Comparison of ENCODE assay signal across 20 cellular contexts in the genomic region with DNA sequence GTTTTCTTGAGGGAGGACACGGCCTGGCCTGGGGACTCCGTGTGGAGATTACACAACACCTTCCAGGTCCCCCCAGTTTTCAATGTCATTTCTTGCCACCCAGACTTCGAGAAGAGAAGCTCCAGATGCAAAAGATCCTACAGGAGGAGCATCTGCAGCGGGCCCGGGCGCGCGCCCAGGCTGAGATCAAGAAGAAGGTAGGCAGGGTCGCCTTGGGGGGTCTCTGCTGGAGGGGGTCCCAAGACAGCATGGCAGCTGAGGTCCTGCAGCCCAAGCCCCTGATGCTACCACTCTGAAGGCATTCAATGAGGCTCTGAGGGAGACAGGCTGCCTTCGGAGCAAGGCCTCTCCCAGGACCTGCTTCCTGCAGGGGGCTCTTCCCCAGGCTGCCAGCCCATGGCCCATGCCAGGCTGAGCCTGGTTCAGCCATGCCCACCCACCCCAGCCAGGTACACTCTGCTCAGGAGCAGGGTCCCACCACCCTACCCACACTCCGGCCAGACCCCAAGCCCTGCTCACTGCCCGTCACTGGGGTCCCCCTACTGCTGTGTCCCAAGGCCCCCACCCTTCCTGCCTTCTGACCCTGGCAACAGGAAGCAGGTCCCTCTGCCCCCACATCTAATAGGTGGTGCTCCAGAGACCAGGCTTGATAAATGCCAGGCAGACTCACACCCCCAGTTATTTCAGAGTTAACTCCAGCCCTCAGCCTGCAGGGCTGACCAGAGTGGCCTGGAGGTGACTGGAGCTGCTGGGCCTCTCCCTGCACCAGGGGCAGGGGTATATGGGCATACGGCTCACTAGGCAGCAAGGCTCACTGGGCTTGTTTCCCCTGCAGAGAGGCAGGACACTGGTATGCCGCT. TPM values are rescaled to one million over a fixed set of nuclear protein-coding genes. Genes with fewer than 3 reads are reported as not detected.
"Had no signal": no experiment of that assay in that cellular context is flagged by ENCODE, and none has a peak within 500 bp of the region (broad histone marks: within the 10 kb centered on the region; RNA-seq: fewer than 3 reads in every experiment).

No MANE protein-coding gene starts in this region.

- DNase-seq: activated CD4-positive, alpha-beta memory T cell treated with anti-CD3 and anti-CD28 coated beads, Interleukin-2, amount 10 ng/mL, durations not matched to agents 7 days and 5 days; activated naive CD4-positive, alpha-beta T cell; activated naive CD8-positive, alpha-beta T cell treated with anti-CD3 and anti-CD28 coated beads, Interleukin-2, amount 50 U/mL, for 24 hours; aorta; cerebellar nuclear complex; effector memory CD8-positive, alpha-beta T cell; foreskin melanocyte; lower lobe of right lung; retina; stimulated activated CD4-positive, alpha-beta T cell treated with anti-CD3 and anti-CD28 coated beads, Interleukin-2, amount 100 ng/mL, for 24 hours; stimulated activated naive CD4-positive, alpha-beta T cell treated with Interleukin-2 at 50 U/mL for 16 hours; T1000; trophoblast cell had no signal

- H3K27ac ChIP-seq: epithelial cell of prostate, lower lobe of right lung, neutrophil, suprapubic skin had no signal

- H3K4me1 ChIP-seq: lower lobe of right lung, suprapubic skin had no signal

- H3K27me3 ChIP-seq: neutrophil, suprapubic skin had no signal

- H3K9me3 ChIP-seq: lower lobe of right lung, neutrophil, suprapubic skin had no signal

- ATAC-seq: activated naive CD8-positive, alpha-beta T cell treated with anti-CD3 and anti-CD28 coated beads, Interleukin-2, amount 50 U/mL, for 24 hours; effector memory CD8-positive, alpha-beta T cell had no signal

- H3K4me3 ChIP-seq: lower lobe of right lung, SK-N-MC, suprapubic skin had no signal

RNA-seq across cellular contexts. Expression of a gene that starts 41.0 kb away (rescaled TPM):
- total RNA-seq: activated CD4-positive, alpha-beta memory T cell treated with anti-CD3 and anti-CD28 coated beads, Interleukin-2, amount 10 ng/mL, durations not matched to agents 7 days and 5 days; aorta; fibroblast of lung; mesothelial cell of epicardium; suprapubic skin; T-cell had no signal
